ENCODE assay signal across 8 cellular contexts in the genomic region with DNA sequence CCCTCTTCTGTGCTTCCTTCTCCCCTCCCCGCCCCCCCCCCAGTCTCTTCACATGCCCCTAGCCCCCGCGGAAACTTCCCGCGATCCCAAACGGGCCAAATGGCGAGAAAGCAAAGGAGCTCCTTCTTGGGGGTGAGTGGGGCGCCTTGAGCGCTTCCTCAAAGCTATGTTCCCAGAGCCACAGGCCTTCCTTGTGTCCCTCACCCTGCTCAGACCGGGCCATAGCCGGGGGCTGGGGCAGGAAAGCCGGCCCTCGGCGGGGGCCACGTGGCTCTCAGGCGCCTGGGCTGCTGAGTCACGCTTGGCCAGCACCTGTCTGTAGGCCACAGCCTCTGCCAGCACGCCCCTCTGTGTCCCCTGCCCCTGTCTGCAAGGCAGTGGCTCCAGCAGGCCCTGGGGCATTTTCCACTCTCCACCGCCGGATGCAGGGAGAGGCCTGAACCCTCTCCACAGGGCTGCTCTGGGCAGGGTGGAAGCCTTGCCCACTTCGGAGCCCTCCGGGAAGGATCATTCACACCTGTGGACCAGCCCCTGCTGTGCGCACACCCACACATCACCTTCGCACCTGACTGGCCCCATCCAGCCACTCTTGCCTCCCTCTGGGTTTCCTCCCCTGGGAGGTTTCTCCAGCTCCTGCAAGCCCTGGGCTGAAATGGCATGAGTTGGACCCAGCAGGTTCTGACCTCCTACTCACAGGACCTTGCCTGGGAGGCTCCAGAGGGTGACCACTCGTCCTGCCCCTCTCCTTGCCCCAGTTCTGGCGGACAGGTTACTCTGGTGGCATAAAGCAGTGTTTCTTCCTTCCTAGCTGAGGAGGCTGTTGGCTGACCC. TPM values are rescaled to one million over a fixed set of nuclear protein-coding genes. Genes with fewer than 3 reads are reported as not detected.
DNase-seq lines count a peak whose midpoint lies in the region; ATAC-seq and TF ChIP-seq lines count a peak whose summit lies in the region.

No MANE protein-coding gene starts in this region.

- peak overlapping the region; percentile 82 for H3K4me3 Mint-ChIP-seq in stimulated activated memory B cell treated with anti-CD40 and anti-IgM and Interleukin-4, amounts not matched to agents 10 μg/mL and 1 μg/mL and 100 μg/mL, for 72 hours

- H3K27me3 ChIP-seq in HL-60 (ENCODE audit: insufficient read depth, poor library complexity, severe bottlenecking) (no peaks in the 10 kb centered on the region), dorsolateral prefrontal cortex (no peaks in the 10 kb centered on the region), lower lobe of right lung (ENCODE audit: low read depth) (no peaks in the 10 kb centered on the region)

- peak; percentile 2 for DNase-seq in NCI-H2171 treated with DMSO at 0.1 percent for 48 hours (lab: John Stamatoyannopoulos, UW)
- DNase-seq in NCI-H2171 (lab: John Stamatoyannopoulos, UW) = no peak
- DNase-seq in HL-60 (ENCODE audit: low read depth in 1 of 2, low spot score in 1 of 2) = peak in 1 of 2 experiments; percentile 58
- DNase-seq in T-helper 9 cell = peak; percentile 36
- DNase-seq in dorsolateral prefrontal cortex = peak; percentile 31 to 84 (median 64)
- DNase-seq in lower lobe of right lung = peak; percentile 83
- DNase-seq in NCI-H446 (lab: John Stamatoyannopoulos, UW) = no peak

- peaks cover 38% of the 10 kb centered on the region for H3K36me3 Mint-ChIP-seq in stimulated activated memory B cell treated with anti-CD40 and anti-IgM and Interleukin-4, amounts not matched to agents 10 μg/mL and 1 μg/mL and 100 μg/mL, for 72 hours

- intact Hi-C loops in dorsolateral prefrontal cortex (cut with DNase I) = loop anchor here (2.0 to 10.0 kb wide), 5 partner anchors 13 to 253 kb away; partner anchors contain the start of genes MAML1 (in 1 of the 2), MGAT4B (in 1 of the 2), MRNIP (in 1 of the 2) and RNF130 (in 1 of the 2)
- intact Hi-C loops in lower lobe of right lung (cut with DNase I) = no loop called here

- ATAC-seq in lower lobe of right lung = peak; percentile 44 to 48
- peak; percentile 45 for ATAC-seq in stimulated activated memory B cell treated with anti-CD40 and anti-IgM and Interleukin-4, amounts not matched to agents 10 μg/mL and 1 μg/mL and 100 μg/mL, for 72 hours

- H3K4me1 ChIP-seq in lower lobe of right lung = peaks cover 67% of the 10 kb centered on the region

- no peaks in the 10 kb centered on the region for H3K9me3 Mint-ChIP-seq in stimulated activated memory B cell treated with anti-CD40 and anti-IgM and Interleukin-4, amounts not matched to agents 10 μg/mL and 1 μg/mL and 100 μg/mL, for 72 hours

- no peaks in the 10 kb centered on the region for H3K9me3 ChIP-seq in lower lobe of right lung

- peak overlapping the region; percentile 98 for H3K27ac Mint-ChIP-seq in stimulated activated memory B cell treated with anti-CD40 and anti-IgM and Interleukin-4, amounts not matched to agents 10 μg/mL and 1 μg/mL and 100 μg/mL, for 72 hours

- peaks cover 26% of the 10 kb centered on the region for H3K36me3 ChIP-seq in lower lobe of right lung

- no peaks in the 10 kb centered on the region for H3K27me3 Mint-ChIP-seq in stimulated activated memory B cell treated with anti-CD40 and anti-IgM and Interleukin-4, amounts not matched to agents 10 μg/mL and 1 μg/mL and 100 μg/mL, for 72 hours

- peaks cover 62% of the 10 kb centered on the region for H3K4me1 Mint-ChIP-seq in stimulated activated memory B cell treated with anti-CD40 and anti-IgM and Interleukin-4, amounts not matched to agents 10 μg/mL and 1 μg/mL and 100 μg/mL, for 72 hours

- H3K4me3 ChIP-seq in HL-60 (replicated peaks; ENCODE audit: insufficient read depth, low read length) = no peak overlapping the region
- peak overlapping the region; percentile 77 to 100 (median 98) for H3K4me3 ChIP-seq in dorsolateral prefrontal cortex
- peak overlapping the region; percentile 97 for H3K4me3 ChIP-seq in lower lobe of right lung

- TF ChIP-seq CTCF in HL-60 (IDR thresholded peaks at IDR 0.05; ENCODE audit: insufficient read depth, low read length) (no peak), dorsolateral prefrontal cortex (IDR thresholded peaks at IDR 0.05 in 54 of 56, conservative IDR thresholded peaks at IDR 0.05 in 2 of 56; ENCODE audit: low read depth in 1 of 56, partially characterized antibody in 56 of 56) (peak in 3 of 56 donors; percentile 1 to 4 (median 2)), lower lobe of right lung (IDR thresholded peaks at IDR 0.05) (no peak)

- H3K27ac ChIP-seq in HL-60 (replicated peaks) = peak overlapping the region; percentile 89
- H3K27ac ChIP-seq in dorsolateral prefrontal cortex = peak overlapping the region; percentile 94 to 100 (median 99)
- H3K27ac ChIP-seq in lower lobe of right lung = peak overlapping the region; percentile 100

RNA-seq across cellular contexts. Expression of gene SQSTM1, which starts 1.2 kb away (rescaled TPM):
- total RNA-seq in dorsolateral prefrontal cortex (100 to 1,000 TPM; 241 to 437 (median 288) TPM), lower lobe of right lung (450 TPM)

RNA-seq across cellular contexts. Expression of gene MGAT4B, which starts 12.8 kb away (rescaled TPM):
- total RNA-seq in dorsolateral prefrontal cortex = 100 to 1,000 TPM in 3 of 120 experiments, 10 to 100 TPM in 117; 46.9 to 108 (median 65.7) TPM
- total RNA-seq in lower lobe of right lung = 105 TPM

RNA-seq across cellular contexts. Expression of gene LTC4S, which starts 25.7 kb away (rescaled TPM):
- total RNA-seq in dorsolateral prefrontal cortex = 10 to 100 TPM in 42 of 120 experiments, 1 to 10 TPM in 78; 3.6 to 17.8 (median 8.8) TPM
- 20.1 TPM for total RNA-seq in lower lobe of right lung

RNA-seq across cellular contexts. Expression of gene MRNIP, which starts 39.1 kb away (rescaled TPM):
- total RNA-seq in dorsolateral prefrontal cortex = 100 to 1,000 TPM in 5 of 120 experiments, 10 to 100 TPM in 115; 44.7 to 119 (median 74.4) TPM
- total RNA-seq in lower lobe of right lung = 25.0 TPM

Comparison
In these comparisons a context has a peak if more than half of its experiments do, and no peak if none do; other contexts are left out.
1. DNase-seq: peak in NCI-H2171 treated with DMSO at 0.1 percent for 48 hours (single experiment), T-helper 9 cell (single experiment), dorsolateral prefrontal cortex (10 of 10) and lower lobe of right lung (single experiment); none in NCI-H2171 (single experiment) and NCI-H446 (0 of 2).
2. Peak in every context shown above with its lines, with median percentiles within 50 percentile points of each other: H3K27ac ChIP-seq.